In genomic region chr10:82953909-82954308, GRCh38 we compare ENCODE assay signal across 18 cellular contexts.
"Had no signal": no experiment of that assay in that cellular context is flagged by ENCODE, and none has a peak within 500 bp of the region (broad histone marks: within the 10 kb centered on the region; RNA-seq: fewer than 3 reads in every experiment).

No MANE protein-coding gene starts in this region.

- DNase-seq: activated CD4-positive, alpha-beta T cell treated with anti-CD3 and anti-CD28 coated beads, Interleukin-2, amount 10 ng/mL, durations not matched to agents 7 days and 5 days; activated CD4-positive, CD25-positive, alpha-beta regulatory T cell; activated naive CD4-positive, alpha-beta T cell; activated naive CD8-positive, alpha-beta T cell treated with anti-CD3 and anti-CD28 coated beads, Interleukin-2, amount 10 ng/mL, durations not matched to agents 7 days and 5 days; brain microvascular endothelial cell; islet precursor cell; left lung; mucosa of descending colon; naive thymus-derived CD4-positive, alpha-beta T cell; stimulated activated CD4-positive, alpha-beta T cell treated with anti-CD3 and anti-CD28 coated beads, Interleukin-12 subunit alpha, Interleukin-12 subunit beta, amount 100 ng/mL, for 4 hours; stimulated activated CD4-positive, alpha-beta T cell treated with anti-CD3 and anti-CD28 coated beads, Interleukin-2, amount 100 ng/mL, for 24 hours had no signal

- H3K27ac ChIP-seq: brain microvascular endothelial cell, coronary artery, esophagus muscularis mucosa, left lung, neutrophil, parathyroid adenoma, thoracic aorta had no signal

- ATAC-seq: left lung; mucosa of descending colon; naive thymus-derived CD4-positive, alpha-beta T cell had no signal

- H3K27ac Mint-ChIP-seq: activated CD4-positive, alpha-beta T cell treated with anti-CD3 and anti-CD28 coated beads, Interleukin-2, amount 10 ng/mL, durations not matched to agents 7 days and 5 days; activated naive CD8-positive, alpha-beta T cell treated with anti-CD3 and anti-CD28 coated beads, Interleukin-2, amount 10 ng/mL, durations not matched to agents 7 days and 5 days; activated T-helper 1 cell treated with anti-CD3 and anti-CD28 coated beads, Interleukin-12 subunit alpha, Interleukin-12 subunit beta, Interleukin-2, Interleukin-4 antibody, amounts not matched to agents 30 ng/mL and 10 ng/mL and 1 ng/mL, durations not matched to agents 14 hours and 24 hours and 36 hours; naive thymus-derived CD4-positive, alpha-beta T cell had no signal

- H3K27me3 Mint-ChIP-seq: activated CD4-positive, alpha-beta T cell treated with anti-CD3 and anti-CD28 coated beads, Interleukin-2, amount 10 ng/mL, durations not matched to agents 7 days and 5 days; central memory CD8-positive, alpha-beta T cell; naive thymus-derived CD4-positive, alpha-beta T cell had no signal

- H3K4me3 Mint-ChIP-seq: activated CD4-positive, alpha-beta T cell treated with anti-CD3 and anti-CD28 coated beads, Interleukin-2, amount 10 ng/mL, durations not matched to agents 7 days and 5 days; activated naive CD8-positive, alpha-beta T cell treated with anti-CD3 and anti-CD28 coated beads, Interleukin-2, amount 10 ng/mL, durations not matched to agents 7 days and 5 days; activated T-helper 1 cell treated with anti-CD3 and anti-CD28 coated beads, Interleukin-12 subunit alpha, Interleukin-12 subunit beta, Interleukin-2, Interleukin-4 antibody, amounts not matched to agents 30 ng/mL and 10 ng/mL and 1 ng/mL, durations not matched to agents 14 hours and 24 hours and 36 hours; central memory CD8-positive, alpha-beta T cell; naive thymus-derived CD4-positive, alpha-beta T cell had no signal

- H3K27me3 ChIP-seq: brain microvascular endothelial cell, left lung, neutrophil had no signal

- H3K4me3 ChIP-seq: coronary artery, esophagus muscularis mucosa, left lung, mucosa of descending colon, thoracic aorta had no signal

- H3K9me3 Mint-ChIP-seq: activated CD4-positive, alpha-beta T cell treated with anti-CD3 and anti-CD28 coated beads, Interleukin-2, amount 10 ng/mL, durations not matched to agents 7 days and 5 days; activated naive CD8-positive, alpha-beta T cell treated with anti-CD3 and anti-CD28 coated beads, Interleukin-2, amount 10 ng/mL, durations not matched to agents 7 days and 5 days; activated T-helper 1 cell treated with anti-CD3 and anti-CD28 coated beads, Interleukin-12 subunit alpha, Interleukin-12 subunit beta, Interleukin-2, Interleukin-4 antibody, amounts not matched to agents 30 ng/mL and 10 ng/mL and 1 ng/mL, durations not matched to agents 14 hours and 24 hours and 36 hours had no signal

- H3K9me3 ChIP-seq: left lung, neutrophil, thoracic aorta had no signal

- H3K36me3 ChIP-seq: brain microvascular endothelial cell, esophagus muscularis mucosa, left lung, neutrophil, thoracic aorta had no signal

- H3K36me3 Mint-ChIP-seq: activated naive CD8-positive, alpha-beta T cell treated with anti-CD3 and anti-CD28 coated beads, Interleukin-2, amount 10 ng/mL, durations not matched to agents 7 days and 5 days; naive thymus-derived CD4-positive, alpha-beta T cell had no signal

- H3K4me1 Mint-ChIP-seq: activated CD4-positive, alpha-beta T cell treated with anti-CD3 and anti-CD28 coated beads, Interleukin-2, amount 10 ng/mL, durations not matched to agents 7 days and 5 days; activated naive CD8-positive, alpha-beta T cell treated with anti-CD3 and anti-CD28 coated beads, Interleukin-2, amount 10 ng/mL, durations not matched to agents 7 days and 5 days; central memory CD8-positive, alpha-beta T cell; naive thymus-derived CD4-positive, alpha-beta T cell had no signal
